Comparison of ENCODE assay signal across 20 cellular contexts in genomic region chr10:117346574-117346973, GRCh38. TPM values are rescaled to one million over a fixed set of nuclear protein-coding genes. Genes with fewer than 3 reads are reported as not detected.
A peak's percentile ranks its signal among the peaks of the same experiment; 100 is the strongest.
DNase-seq lines count a peak whose midpoint lies in the region; ATAC-seq and TF ChIP-seq lines count a peak whose summit lies in the region.
"Had no signal": no experiment of that assay in that cellular context is flagged by ENCODE, and none has a peak within 500 bp of the region (broad histone marks: within the 10 kb centered on the region; RNA-seq: fewer than 3 reads in every experiment).

No MANE protein-coding gene starts in this region.

- H3K4me1 ChIP-seq in left ventricle myocardium inferior (peaks cover 38% of the 10 kb centered on the region), iPS DF 6.9 (ENCODE audit: control insufficient read depth, insufficient read depth, low read length) (peaks cover 6% of the 10 kb centered on the region; the same call in 1 of the 2 replicates), rectal smooth muscle tissue (ENCODE audit: control insufficient read depth, insufficient read depth, low read length) (no peaks in the 10 kb centered on the region)

- POLR2A ChIA-PET in WTC11 (lab: Charles Lee), result no interaction called here

- CTCF ChIA-PET in WTC11 (lab: Charles Lee), result interaction anchor here (0.6 to 4.0 kb wide), 4 partner anchors 26 to 130 kb away, joined by 4 to 18 read pairs (median 6); no protein-coding TSS in a partner anchor

- no peaks in the 10 kb centered on the region for H3K9me3 Mint-ChIP-seq in WTC11
- H3K9me3 Mint-ChIP-seq: CD4-positive, alpha-beta memory T cell; IgD-negative memory B cell had no signal

- H3K9ac ChIP-seq in rectal smooth muscle tissue (ENCODE audit: low read length), result no peak overlapping the region

- no peak for ATAC-seq in Right ventricle myocardium inferior
- peak; percentile 92 for ATAC-seq in WTC11
- ATAC-seq in HG03469 (IDR thresholded peaks at IDR 0.05; ENCODE audit: unreplicated experiment), result no peak

- H3K27ac ChIP-seq in left ventricle myocardium inferior (replicated peaks), result no peak overlapping the region
- H3K27ac ChIP-seq in iPS DF 6.9 (ENCODE audit: low read length), result peak overlapping the region; percentile 68
- H3K27ac ChIP-seq in rectal smooth muscle tissue (ENCODE audit: low read depth, low read length), result no peak overlapping the region
- H3K27ac ChIP-seq: 22Rv1 had no signal

- no peaks in the 10 kb centered on the region for H3K27me3 Mint-ChIP-seq in WTC11 (ENCODE audit: low read depth)
- H3K27me3 Mint-ChIP-seq: CD4-positive, alpha-beta memory T cell; IgD-negative memory B cell had no signal

- H3K36me3 ChIP-seq in left ventricle myocardium inferior, result no peaks in the 10 kb centered on the region
- no peaks in the 10 kb centered on the region for H3K36me3 ChIP-seq in iPS DF 6.9 (ENCODE audit: control insufficient read depth, insufficient read depth, low read length)
- H3K36me3 ChIP-seq in rectal smooth muscle tissue (ENCODE audit: control insufficient read depth, insufficient read depth, low read length), result no peaks in the 10 kb centered on the region

- DNase-seq in Right ventricle myocardium inferior (ENCODE audit: missing footprints), result peak; percentile 39
- DNase-seq in left ventricle myocardium inferior, result no peak
- DNase-seq in WTC11 (ENCODE audit: low spot score), result peak; percentile 86
- peak; percentile 87 for DNase-seq in iPS DF 6.9 (ENCODE audit: low read depth, low spot score)
- DNase-seq in anterior cingulate cortex (lab: John Stamatoyannopoulos, UW), result no peak
- no peak for DNase-seq in NCI-H2107 treated with DMSO at 0.1 percent for 48 hours (lab: John Stamatoyannopoulos, UW; ENCODE audit: unreplicated experiment)
- DNase-seq: CD4-positive, alpha-beta memory T cell; DMS79 treated with DMSO at 0.1 percent for 48 hours; GDM1; Kasumi-1; NCI-H1105 treated with DMSO at 0.1 percent for 48 hours; NCI-H1694 treated with DMSO at 0.1 percent for 48 hours; NCI-H2107; NCI-H226; NCI-H524 treated with DMSO at 0.1 percent for 48 hours; SHP77 treated with DMSO at 0.1 percent for 48 hours had no signal

- no peak overlapping the region for H3K4me3 ChIP-seq in left ventricle myocardium inferior
- no peak overlapping the region for H3K4me3 ChIP-seq in iPS DF 6.9 (ENCODE audit: low read length)
- peak overlapping the region; percentile 7 for H3K4me3 ChIP-seq in rectal smooth muscle tissue (ENCODE audit: low read length)

- H3K27me3 ChIP-seq in left ventricle myocardium inferior (ENCODE audit: low read depth) (no peaks in the 10 kb centered on the region), iPS DF 6.9 (ENCODE audit: control insufficient read depth, insufficient read depth, low read length) (no peaks in the 10 kb centered on the region), rectal smooth muscle tissue (ENCODE audit: control insufficient read depth, insufficient read depth, low read length) (no peaks in the 10 kb centered on the region)

- H3K9me3 ChIP-seq in left ventricle myocardium inferior (replicated peaks) (no peaks in the 10 kb centered on the region), iPS DF 6.9 (ENCODE audit: control insufficient read depth, insufficient read depth, low read length) (no peaks in the 10 kb centered on the region)

- H3K4me1 Mint-ChIP-seq in WTC11, result peaks cover 75% of the 10 kb centered on the region

- peak overlapping the region; percentile 64 for H3K4me3 Mint-ChIP-seq in WTC11
- H3K4me3 Mint-ChIP-seq: CD4-positive, alpha-beta memory T cell; IgD-negative memory B cell had no signal

- H3K27ac Mint-ChIP-seq in WTC11, result peak overlapping the region; percentile 100
- H3K27ac Mint-ChIP-seq: IgD-negative memory B cell had no signal

- H3K36me3 Mint-ChIP-seq in WTC11, result peaks cover 4% of the 10 kb centered on the region; the same call in 1 of the 2 replicates

- WGBS in iPS DF 6.9 (ENCODE audit: insufficient coverage, insufficient read length), result no CpG with 5 or more reads among the region's 3 CpGs

- intact Hi-C loops in Right ventricle myocardium inferior (cut with DNase I) (no loop called here), left ventricle myocardium inferior (cut with micrococcal nuclease) (no loop called here)

- TF ChIP-seq CTCF in left ventricle myocardium inferior (IDR thresholded peaks at IDR 0.05; ENCODE audit: borderline replicate concordance) (no peak), WTC11 (IDR thresholded peaks at IDR 0.05) (no peak)

TF ChIP-seq in WTC11, 78 proteins besides CTCF, POLR2A, EP300 and RAD21 (continues in another document):
- TF ChIP-seq ZSCAN18 (CRISPR knock-in tag; IDR thresholded peaks at IDR 0.05) (no peak), PRRX2 (CRISPR knock-in tag; IDR thresholded peaks at IDR 0.05) (no peak), ZNF138 (CRISPR knock-in tag; conservative IDR thresholded peaks at IDR 0.05) (no peak), TCF7 (CRISPR knock-in tag; IDR thresholded peaks at IDR 0.05; ENCODE audit: low read depth) (no peak), ESRRA (CRISPR knock-in tag; IDR thresholded peaks at IDR 0.05; ENCODE audit: borderline replicate concordance) (no peak), SOX15 (CRISPR knock-in tag; IDR thresholded peaks at IDR 0.05) (no peak), EMX1 (CRISPR knock-in tag; IDR thresholded peaks at IDR 0.05) (no peak), IRF1 (CRISPR knock-in tag; IDR thresholded peaks at IDR 0.05) (no peak), MXD4 (CRISPR knock-in tag; IDR thresholded peaks at IDR 0.05; ENCODE audit: borderline replicate concordance) (no peak), IRF2 (CRISPR knock-in tag; IDR thresholded peaks at IDR 0.05; ENCODE audit: borderline replicate concordance, low read depth) (no peak), CDX4 (CRISPR knock-in tag; IDR thresholded peaks at IDR 0.05; ENCODE audit: borderline replicate concordance) (no peak), NFYB (CRISPR knock-in tag; conservative IDR thresholded peaks at IDR 0.05; ENCODE audit: low read depth) (no peak), MYBL2 (CRISPR knock-in tag; IDR thresholded peaks at IDR 0.05) (no peak), ATF6 (CRISPR knock-in tag; IDR thresholded peaks at IDR 0.05) (no peak), ZNF121 (CRISPR knock-in tag; IDR thresholded peaks at IDR 0.05) (no peak), ELF4 (CRISPR knock-in tag; IDR thresholded peaks at IDR 0.05; ENCODE audit: low read depth) (no peak), ZMAT4 (CRISPR knock-in tag; IDR thresholded peaks at IDR 0.05) (no peak)

RNA-seq across cellular contexts. Expression of gene PDZD8, which starts 28.7 kb away (rescaled TPM):
- total RNA-seq in Right ventricle myocardium inferior (20.0 TPM), left ventricle myocardium inferior (23.9 TPM), WTC11 (2021) (41.8 to 52.7 TPM (median 43.3 TPM) in 3 replicates)

Comparison
In these comparisons a context has a peak if more than half of its experiments do, and no peak if none do; other contexts are left out.
1. DNase-seq: peak in Right ventricle myocardium inferior (single experiment), WTC11 (single experiment) and iPS DF 6.9 (single experiment); none in left ventricle myocardium inferior (single experiment), anterior cingulate cortex (0 of 58) and NCI-H2107 treated with DMSO at 0.1 percent for 48 hours (single experiment).